10 cellular contexts compared by ENCODE assay signal in the genomic region with DNA sequence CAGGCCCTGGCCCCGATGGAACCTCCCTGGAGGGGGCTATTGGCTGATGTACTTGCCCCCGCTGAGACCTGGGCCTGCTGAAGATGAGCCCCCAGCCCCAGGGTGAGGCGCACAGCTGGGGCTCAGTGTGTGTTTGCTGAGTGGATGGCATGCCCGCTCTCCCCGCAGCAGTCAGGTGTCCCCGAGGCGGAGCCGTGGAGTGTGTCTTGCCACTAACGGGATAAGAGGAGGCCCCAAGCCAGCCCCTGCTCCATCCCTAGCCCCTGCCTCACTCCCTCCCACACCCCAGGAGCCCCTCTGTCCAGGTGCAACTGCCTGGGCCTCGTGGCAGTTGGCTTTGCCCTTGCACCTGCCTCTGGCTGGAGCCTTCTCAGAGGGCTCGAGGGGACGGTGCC.
DNase-seq lines count a peak whose midpoint lies in the region; ATAC-seq and TF ChIP-seq lines count a peak whose summit lies in the region.
"Had no signal": no experiment of that assay in that cellular context is flagged by ENCODE, and none has a peak within 500 bp of the region (broad histone marks: within the 10 kb centered on the region; RNA-seq: fewer than 3 reads in every experiment).

No MANE protein-coding gene starts in this region.

- H3K9me3 ChIP-seq in AG04450 (ENCODE audit: control insufficient read depth, insufficient read depth, low read length) = peaks cover 5% of the 10 kb centered on the region
- H3K9me3 ChIP-seq in Loucy (ENCODE audit: insufficient read depth, low read depth, low read length) = no peaks in the 10 kb centered on the region
- H3K9me3 ChIP-seq in fibroblast of lung (ENCODE audit: control insufficient read depth, insufficient read depth, low read depth, low read length) = no peaks in the 10 kb centered on the region

- H3F3A ChIP-seq in Loucy (ENCODE audit: low read depth) = 0 out of 2 replicates have a peak, but pooled peaks cover 5% of the 10 kb centered on the region

- H3K36me3 ChIP-seq in Loucy (ENCODE audit: insufficient read depth, low read length) (no peaks in the 10 kb centered on the region), fibroblast of lung (ENCODE audit: control insufficient read depth, insufficient read depth, low read length) (no peaks in the 10 kb centered on the region)

- intact Hi-C loops in sciatic nerve (cut with DNase I) = no loop called here

- H3K4me3 ChIP-seq in AG04450 (ENCODE audit: low read depth, low read length) (no peak overlapping the region), Loucy (ENCODE audit: low read length, poor library complexity, severe bottlenecking) (peak overlapping the region; percentile 10), fibroblast of lung (replicated peaks in 1 of 4; ENCODE audit: control extremely low read depth in 1 of 4, insufficient read depth in 1 of 4, low read depth in 3 of 4, low read length in 4 of 4) (no peak overlapping the region)

- no peaks in the 10 kb centered on the region for H3K9me2 ChIP-seq in Loucy (replicated peaks; ENCODE audit: low read depth, low read length)

- no peak for TF ChIP-seq CTCF in AG04450 (IDR thresholded peaks at IDR 0.05; ENCODE audit: low read depth, low read length)
- TF ChIP-seq CTCF in Loucy (conservative IDR thresholded peaks at IDR 0.05; ENCODE audit: low read length) = no peak
- no peak for TF ChIP-seq CTCF in fibroblast of lung (conservative IDR thresholded peaks at IDR 0.05 in 1 of 2, IDR thresholded peaks at IDR 0.05 in 1 of 2; ENCODE audit: low read depth in 1 of 2, low read length in 2 of 2)

- CTCF ChIA-PET in AG04450 (lab: Charles Lee) = no interaction called here

- H3K4me2 ChIP-seq in Loucy (ENCODE audit: low read depth, low read length, poor library complexity, severe bottlenecking) (peak overlapping the region; percentile 56), fibroblast of lung (ENCODE audit: extremely low read depth, insufficient read depth, low read length) (no peak overlapping the region)

- POLR2A ChIA-PET in AG04450 (lab: Yijun Ruan, JAX) = interaction anchor here (2.4 kb wide), 1 partner anchor 18 kb away, joined by 15 read pairs; no protein-coding TSS in a partner anchor

- H3K4me1 ChIP-seq in Loucy (ENCODE audit: insufficient read depth, low read length, poor library complexity, severe bottlenecking) (peaks cover 43% of the 10 kb centered on the region), fibroblast of lung (ENCODE audit: control insufficient read depth, extremely low read depth, insufficient read depth, low read length) (peaks cover 17% of the 10 kb centered on the region)

- H4K20me1 ChIP-seq in Loucy (ENCODE audit: insufficient read depth, low read length, poor library complexity, severe bottlenecking) (no peaks in the 10 kb centered on the region), fibroblast of lung (ENCODE audit: control insufficient read depth, extremely low read depth, insufficient read depth, low read length) (no peaks in the 10 kb centered on the region)

- peak overlapping the region; percentile 84 for H3K9ac ChIP-seq in Loucy (ENCODE audit: low read depth, low read length, poor library complexity, severe bottlenecking)
- H3K9ac ChIP-seq in fibroblast of lung (ENCODE audit: insufficient read depth, low read length) = no peak overlapping the region

- ATAC-seq in sciatic nerve (peak; percentile 22), GM18520 (IDR thresholded peaks at IDR 0.05; ENCODE audit: unreplicated experiment) (no peak)

- H3K27ac ChIP-seq in AG04450 (ENCODE audit: low read depth, low read length) (peak overlapping the region; percentile 81), fibroblast of lung (ENCODE audit: insufficient read depth, low read length) (peak overlapping the region; percentile 17)

- DNase-seq in AG04450 (ENCODE audit: low read depth, low spot score) (no peak), fibroblast of lung (ENCODE audit: low read depth in 2 of 2) (no peak), sciatic nerve (ENCODE audit: low spot score) (no peak), NCI-H1092 treated with DMSO at 0.1 percent for 48 hours (lab: John Stamatoyannopoulos, UW) (no peak), AML-193 (lab: John Stamatoyannopoulos, UW) (no peak), NCI-H1105 (lab: John Stamatoyannopoulos, UW) (no peak)
- DNase-seq: activated CD4-positive, alpha-beta T cell treated with anti-CD3 and anti-CD28 coated beads for 1 hour; glutamatergic neuron had no signal

- H3K27me3 ChIP-seq in AG04450 (ENCODE audit: control insufficient read depth, insufficient read depth, low read length) (no peaks in the 10 kb centered on the region), Loucy (ENCODE audit: insufficient read depth, low read length, poor library complexity, severe bottlenecking) (no peaks in the 10 kb centered on the region), fibroblast of lung (ENCODE audit: control insufficient read depth, insufficient read depth, low read length) (no peaks in the 10 kb centered on the region)

- H2AFZ ChIP-seq in Loucy (ENCODE audit: low read length) (no peak overlapping the region), fibroblast of lung (ENCODE audit: low read length) (no peak overlapping the region)

- no peaks in the 10 kb centered on the region for H3K79me2 ChIP-seq in Loucy (ENCODE audit: insufficient read depth, low read length)
- no peaks in the 10 kb centered on the region for H3K79me2 ChIP-seq in fibroblast of lung (ENCODE audit: control insufficient read depth, insufficient read depth, low read length)
